1 cellular context compared by ENCODE assay signal in the genomic region with DNA sequence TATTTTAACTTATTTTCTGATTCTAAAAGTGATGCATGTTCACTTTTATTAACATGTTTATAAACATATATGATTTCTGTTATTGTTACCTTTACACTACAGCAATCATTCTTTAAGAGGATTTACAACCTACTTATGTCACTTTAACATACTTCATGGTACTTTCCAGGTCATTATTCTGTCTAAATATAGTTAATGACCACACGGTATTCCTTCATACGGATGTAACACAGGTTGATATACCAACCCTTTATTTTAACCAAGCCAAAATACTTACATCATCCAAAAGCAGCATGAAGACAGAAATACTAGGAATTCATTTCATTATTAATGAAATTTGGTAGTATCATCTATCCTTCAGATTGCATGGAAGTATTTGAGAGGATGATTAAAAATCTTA.
TF ChIP-seq lines count a peak whose summit lies in the region.

No MANE protein-coding gene starts in this region.

TF ChIP-seq in endothelial cell of umbilical vein, 7 proteins besides CTCF, POLR2A, EP300 and RAD21 (continued from another document):
- TF ChIP-seq, protein P1, sequence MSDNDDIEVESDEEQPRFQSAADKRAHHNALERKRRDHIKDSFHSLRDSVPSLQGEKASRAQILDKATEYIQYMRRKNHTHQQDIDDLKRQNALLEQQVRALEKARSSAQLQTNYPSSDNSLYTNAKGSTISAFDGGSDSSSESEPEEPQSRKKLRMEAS (IDR thresholded peaks at IDR 0.05; ENCODE audit: insufficient read depth, insufficient read length), result no peak
TF ChIP-seq in endothelial cell of umbilical vein: peak in this region for 0.
